In the genomic region with DNA sequence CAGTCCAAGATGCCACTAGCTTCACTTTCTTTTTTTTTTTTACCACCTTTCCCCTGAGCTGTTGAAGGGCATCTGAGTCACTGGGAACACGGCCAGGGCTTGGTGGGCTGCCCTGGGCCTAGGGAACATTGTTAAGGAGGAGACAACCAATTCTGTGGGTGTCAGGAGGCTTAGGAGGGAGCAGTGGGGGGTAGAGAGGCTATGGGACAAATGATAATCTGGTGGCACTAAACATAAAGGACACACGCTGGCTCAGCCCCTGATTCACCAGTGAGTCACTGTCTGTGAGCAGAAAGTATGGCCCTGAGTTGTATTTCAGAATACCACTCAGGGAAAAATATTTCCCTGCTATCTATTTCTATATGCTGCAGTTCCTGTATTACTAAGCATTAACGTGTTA, we compare ENCODE assay signal across 13 cellular contexts.
DNase-seq lines count a peak whose midpoint lies in the region; ATAC-seq, FAIRE-seq and TF ChIP-seq lines count a peak whose summit lies in the region.
"Had no signal": no experiment of that assay in that cellular context is flagged by ENCODE, and none has a peak within 500 bp of the region (broad histone marks: within the 10 kb centered on the region; RNA-seq: fewer than 3 reads in every experiment).

No MANE protein-coding gene starts in this region.

- peaks cover under 1% of the 10 kb centered on the region for H3K9me3 Mint-ChIP-seq in neural crest cell

- no peaks in the 10 kb centered on the region for H3K27me3 ChIP-seq in endothelial cell of umbilical vein (ENCODE audit: control insufficient read depth in 2 of 2, insufficient read depth in 2 of 2, low read length in 2 of 2)

- POLR2A ChIA-PET in endothelial cell of umbilical vein (lab: Charles Lee): no interaction called here

- H3K4me3 ChIP-seq in endothelial cell of umbilical vein (replicated peaks in 1 of 3; ENCODE audit: insufficient read depth in 1 of 3, low read depth in 1 of 3, low read length in 3 of 3): no peak overlapping the region
- H3K4me3 ChIP-seq: GM12878 had no signal

- H3K4me3 Mint-ChIP-seq in neural crest cell: no peak overlapping the region

- no peak for TF ChIP-seq CTCF in endothelial cell of umbilical vein (IDR thresholded peaks at IDR 0.05; ENCODE audit: extremely low read depth in 1 of 2, insufficient read depth in 1 of 2, low read depth in 1 of 2, low read length in 2 of 2)
- no peak for TF ChIP-seq CTCF in neural crest cell (conservative IDR thresholded peaks at IDR 0.05)

- H3K4me2 ChIP-seq in endothelial cell of umbilical vein (ENCODE audit: insufficient read depth, low read length): no peak overlapping the region

- no peak overlapping the region for H3K27ac ChIP-seq in endothelial cell of umbilical vein (ENCODE audit: insufficient read depth, low read depth, low read length)

- intact Hi-C loops in endothelial cell of umbilical vein (cut with micrococcal nuclease): no loop called here

- H3K36me3 ChIP-seq in endothelial cell of umbilical vein (ENCODE audit: control insufficient read depth in 2 of 2, extremely low read depth in 1 of 2, insufficient read depth in 2 of 2, low read length in 2 of 2): no peaks in the 10 kb centered on the region

- DNase-seq in GM04503 (ENCODE audit: low read depth): peak; percentile 20
- DNase-seq in RCC 7860 (ENCODE audit: low spot score): peak; percentile 96
- DNase-seq in endothelial cell of umbilical vein (ENCODE audit: low read depth, low spot score): peak; percentile 19
- no peak for DNase-seq in neural crest cell (ENCODE audit: low read depth, low spot score)
- DNase-seq in left lobe of liver (ENCODE audit: low spot score): no peak
- DNase-seq in activated CD8-positive, alpha-beta memory T cell treated with anti-CD3 and anti-CD28 coated beads for 24 hours: no peak
- DNase-seq in activated CD4-positive, alpha-beta T cell treated with anti-CD3 and anti-CD28 coated beads, Interleukin-2, amount 50 U/mL, for 4 hours: no peak
- DNase-seq in NCI-H2081 (lab: John Stamatoyannopoulos, UW): no peak
- DNase-seq: effector CD8-positive, alpha-beta T cell; NCI-H1417 treated with DMSO at 0.1 percent for 48 hours; stimulated activated CD8-positive, alpha-beta memory T cell treated with anti-CD3 and anti-CD28 coated beads, Interleukin-4, amount 100 ng/mL, for 48 hours had no signal

- dilution Hi-C loops in endothelial cell of umbilical vein (cut with MboI; ENCODE audit: extremely low pct_ligation_motif_present, low sequenced_read_pairs): no loop called here

- BruUV-seq in endothelial cell of umbilical vein (replicated peaks; lab: Mats Ljungman, UMichigan): no TSS peak

- TF ChIP-seq POLR2A in endothelial cell of umbilical vein (IDR thresholded peaks at IDR 0.05; ENCODE audit: low read depth, low read length): no peak

- no peak for ATAC-seq in left lobe of liver
- ATAC-seq: activated naive CD4-positive, alpha-beta T cell treated with anti-CD3 and anti-CD28 coated beads, Interleukin-2, amount 50 U/mL, for 72 hours; GM12878 had no signal

- no peaks in the 10 kb centered on the region for H3K79me2 ChIP-seq in endothelial cell of umbilical vein (ENCODE audit: control insufficient read depth, insufficient read depth, low read length)

- no peak overlapping the region for H3K9ac ChIP-seq in endothelial cell of umbilical vein (replicated peaks; ENCODE audit: extremely low read depth, insufficient read depth, low read length)

- CTCF ChIA-PET in endothelial cell of umbilical vein (lab: Charles Lee): no interaction called here

- FAIRE-seq in RCC 7860 (lab: Jason Lieb, UNC): peak; percentile 95
- FAIRE-seq in endothelial cell of umbilical vein (lab: Jason Lieb, UNC): peak; percentile 24
- FAIRE-seq: GM12878 had no signal

- no peaks in the 10 kb centered on the region for H3K27me3 Mint-ChIP-seq in neural crest cell (ENCODE audit: low read depth)

- no peaks in the 10 kb centered on the region for H3K4me1 Mint-ChIP-seq in neural crest cell

- no peaks in the 10 kb centered on the region for H3K9me3 ChIP-seq in endothelial cell of umbilical vein (replicated peaks; ENCODE audit: control insufficient read depth, insufficient read depth, low read length)

- no peaks in the 10 kb centered on the region for H3K36me3 Mint-ChIP-seq in neural crest cell (ENCODE audit: low read depth)
- H3K36me3 Mint-ChIP-seq: activated naive CD4-positive, alpha-beta T cell treated with anti-CD3 and anti-CD28 coated beads, Interleukin-2, amount 50 U/mL, for 72 hours had no signal

- no peaks in the 10 kb centered on the region for H3K9me1 ChIP-seq in endothelial cell of umbilical vein (replicated peaks; ENCODE audit: control insufficient read depth, extremely low read depth, insufficient read depth, low read length)

- peaks cover 3% of the 10 kb centered on the region for H3K4me1 ChIP-seq in endothelial cell of umbilical vein (ENCODE audit: control insufficient read depth, extremely low read depth, insufficient read depth, low read length)

- peak overlapping the region; percentile 58 for H3K27ac Mint-ChIP-seq in neural crest cell (ENCODE audit: unreplicated experiment)
- H3K27ac Mint-ChIP-seq: activated naive CD4-positive, alpha-beta T cell treated with anti-CD3 and anti-CD28 coated beads, Interleukin-2, amount 50 U/mL, for 72 hours had no signal

- no peak overlapping the region for H2AFZ ChIP-seq in endothelial cell of umbilical vein (ENCODE audit: low read depth, low read length)

- H4K20me1 ChIP-seq in endothelial cell of umbilical vein (replicated peaks; ENCODE audit: control insufficient read depth, extremely low read depth, insufficient read depth, low read length): no peaks in the 10 kb centered on the region

TF ChIP-seq in endothelial cell of umbilical vein, 7 proteins besides CTCF, POLR2A, EP300 and RAD21:
- TF ChIP-seq GATA2 (IDR thresholded peaks at IDR 0.05; ENCODE audit: insufficient read depth, insufficient read length, low read depth, low read length) (no peak), FOS (IDR thresholded peaks at IDR 0.05; ENCODE audit: borderline replicate concordance, insufficient read depth, low read length) (peak; percentile 81), POLR2AphosphoS5 (IDR thresholded peaks at IDR 0.05; ENCODE audit: insufficient read depth, low read depth, low read length) (no peak)
- TF ChIP-seq, protein P1, sequence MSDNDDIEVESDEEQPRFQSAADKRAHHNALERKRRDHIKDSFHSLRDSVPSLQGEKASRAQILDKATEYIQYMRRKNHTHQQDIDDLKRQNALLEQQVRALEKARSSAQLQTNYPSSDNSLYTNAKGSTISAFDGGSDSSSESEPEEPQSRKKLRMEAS (IDR thresholded peaks at IDR 0.05; ENCODE audit: insufficient read depth, insufficient read length): no peak
TF ChIP-seq in endothelial cell of umbilical vein: peak in this region for 1.

Comparison
In these comparisons a context has a peak if more than half of its experiments do, and no peak if none do; other contexts are left out.
1. DNase-seq: peak in GM04503 (single experiment), RCC 7860 (single experiment) and endothelial cell of umbilical vein (single experiment); none in neural crest cell (single experiment), left lobe of liver (single experiment), activated CD8-positive, alpha-beta memory T cell treated with anti-CD3 and anti-CD28 coated beads for 24 hours (single experiment), activated CD4-positive, alpha-beta T cell treated with anti-CD3 and anti-CD28 coated beads, Interleukin-2, amount 50 U/mL, for 4 hours (0 of 2) and NCI-H2081 (0 of 2).